ENCODE assay signal across 10 cellular contexts in genomic region chr3:136343446-136343845, GRCh38.
DNase-seq lines count a peak whose midpoint lies in the region; ATAC-seq and TF ChIP-seq lines count a peak whose summit lies in the region.
"Had no signal": no experiment of that assay in that cellular context is flagged by ENCODE, and none has a peak within 500 bp of the region (broad histone marks: within the 10 kb centered on the region; RNA-seq: fewer than 3 reads in every experiment).

No MANE protein-coding gene starts in this region.

- H3K4me3 ChIP-seq in mesodermal cell (ENCODE audit: extremely low read depth, insufficient read depth, low read length, poor library complexity, severe bottlenecking), result no peak overlapping the region

- DNase-seq in HuH-7 (ENCODE audit: low spot score) (peak; percentile 40), SHP77 treated with DMSO at 0.1 percent for 48 hours (lab: John Stamatoyannopoulos, UW) (peak; percentile 96), dedifferentiated amniotic fluid mesenchymal stem cell (ENCODE audit: extremely low spot score) (no peak), NCI-H2171 treated with DMSO at 0.1 percent for 48 hours (lab: John Stamatoyannopoulos, UW) (no peak)
- DNase-seq: activated CD8-positive, alpha-beta memory T cell treated with anti-CD3 and anti-CD28 coated beads, Interleukin-2, amount 10 ng/mL, durations not matched to agents 7 days and 5 days had no signal

- H3K36me3 ChIP-seq in mesodermal cell (ENCODE audit: control insufficient read depth, insufficient read depth, low read length), result peaks cover 44% of the 10 kb centered on the region

- TF ChIP-seq CTCF in 22Rv1 (IDR thresholded peaks at IDR 0.05), result no peak

- ATAC-seq in HG02763 (IDR thresholded peaks at IDR 0.05; ENCODE audit: unreplicated experiment) (no peak), HG03442 (IDR thresholded peaks at IDR 0.05; ENCODE audit: unreplicated experiment) (no peak)
- ATAC-seq: activated CD8-positive, alpha-beta memory T cell treated with anti-CD3 and anti-CD28 coated beads, Interleukin-2, amount 10 ng/mL, durations not matched to agents 7 days and 5 days had no signal

- H3K27ac ChIP-seq in 22Rv1 (peak overlapping the region; percentile 55), mesodermal cell (ENCODE audit: low read depth, low read length, severe bottlenecking) (peak overlapping the region; percentile 75)
- H3K27ac ChIP-seq: parathyroid adenoma had no signal

- no peaks in the 10 kb centered on the region for H3K9me3 ChIP-seq in mesodermal cell (ENCODE audit: control insufficient read depth, low read length)

- WGBS in mesodermal cell (ENCODE audit: insufficient coverage in 2 of 2), 2 experiments, result 100% methylated on average over 1 of the region's 2 CpGs

- peaks cover 7% of the 10 kb centered on the region for H3K4me1 ChIP-seq in mesodermal cell (ENCODE audit: control insufficient read depth, insufficient read depth, low read length, poor library complexity, severe bottlenecking)
- H3K4me1 ChIP-seq: parathyroid adenoma had no signal

Comparison
In these comparisons a context has a peak if more than half of its experiments do, and no peak if none do; other contexts are left out.
1. DNase-seq: peak in HuH-7 (single experiment) and SHP77 treated with DMSO at 0.1 percent for 48 hours (single experiment); none in dedifferentiated amniotic fluid mesenchymal stem cell (single experiment) and NCI-H2171 treated with DMSO at 0.1 percent for 48 hours (single experiment).